Comparison of ENCODE assay signal across 15 cellular contexts in genomic region chr15:100029868-100030479, GRCh38.
"Had no signal": no experiment of that assay in that cellular context is flagged by ENCODE, and none has a peak within 500 bp of the region (broad histone marks: within the 10 kb centered on the region; RNA-seq: fewer than 3 reads in every experiment).

No MANE protein-coding gene starts in this region.

- H3K27me3 Mint-ChIP-seq: dendritic cell treated with granulocyte-macrophage colony-stimulating factor and Interleukin-4, amounts not matched to agents 40 ng/mL and 50 ng/mL, for 4 days; type B pancreatic cell had no signal

- H3K27me3 ChIP-seq: foreskin keratinocyte, hepatocyte, neutrophil had no signal

- H3K4me3 Mint-ChIP-seq: dendritic cell treated with granulocyte-macrophage colony-stimulating factor and Interleukin-4, amounts not matched to agents 40 ng/mL and 50 ng/mL, for 4 days; naive B cell; nephron; type B pancreatic cell had no signal

- H3K9me3 ChIP-seq: neutrophil had no signal

- H3K4me3 ChIP-seq: hepatocyte, smooth muscle cell had no signal

- H3K36me3 ChIP-seq: neutrophil had no signal

- H3K27ac ChIP-seq: foreskin keratinocyte, hepatocyte, neutrophil had no signal

- ATAC-seq: left colon, right cardiac atrium had no signal

- H3K27ac Mint-ChIP-seq: dendritic cell treated with granulocyte-macrophage colony-stimulating factor and Interleukin-4, amounts not matched to agents 40 ng/mL and 50 ng/mL, for 4 days; naive B cell; nephron; type B pancreatic cell had no signal

- H3K4me1 Mint-ChIP-seq: naive B cell had no signal

- DNase-seq: erythroblast; left colon; mesendoderm; naive B cell; posterior cingulate gyrus; right cardiac atrium; stimulated activated CD4-positive, alpha-beta T cell treated with anti-CD3 and anti-CD28 coated beads, Interleukin-2, amount 100 ng/mL, for 48 hours; stimulated activated naive CD4-positive, alpha-beta T cell treated with Interleukin-2 at 50 U/mL for 16 hours had no signal
